Comparison of ENCODE assay signal across 8 cellular contexts in genomic region chr5:43603535-43604363, GRCh38. TPM values are rescaled to one million over a fixed set of nuclear protein-coding genes. Genes with fewer than 3 reads are reported as not detected.
DNase-seq lines count a peak whose midpoint lies in the region; ATAC-seq and TF ChIP-seq lines count a peak whose summit lies in the region.

No MANE protein-coding gene starts in this region.

- 0 out of 2 replicates have a peak, but pooled peaks cover 1% of the 10 kb centered on the region for H3K4me1 ChIP-seq in iPS DF 6.9 (ENCODE audit: control insufficient read depth, insufficient read depth, low read length)

- H3K4me3 ChIP-seq in GM12865 (ENCODE audit: low read depth, low read length) (peak overlapping the region; percentile 96), astrocyte of the spinal cord (ENCODE audit: low read depth, low read length) (peak overlapping the region; percentile 80), iPS DF 6.9 (ENCODE audit: low read length) (peak overlapping the region; percentile 68; the same call in 1 of the 2 replicates), skeletal muscle cell (ENCODE audit: low read depth, low read length) (peak overlapping the region; percentile 74)

- H3K36me3 ChIP-seq in iPS DF 6.9 (ENCODE audit: control insufficient read depth, insufficient read depth, low read length) = no peaks in the 10 kb centered on the region

- H3K27me3 ChIP-seq in iPS DF 6.9 (ENCODE audit: control insufficient read depth, insufficient read depth, low read length) = no peaks in the 10 kb centered on the region

- TF ChIP-seq CTCF in GM12865 (IDR thresholded peaks at IDR 0.05; ENCODE audit: insufficient read depth, low read depth, low read length, missing control alignments) = no peak
- TF ChIP-seq CTCF in astrocyte of the spinal cord (IDR thresholded peaks at IDR 0.05; ENCODE audit: low read depth, low read length) = no peak

- DNase-seq in GM12865 (ENCODE audit: low read depth) (peak; percentile 85), NCI-H1417 treated with DMSO at 0.1 percent for 48 hours (lab: John Stamatoyannopoulos, UW) (peak; percentile 80), T1000 (lab: John Stamatoyannopoulos, UW) (peak; percentile 34), astrocyte of the spinal cord (ENCODE audit: low read depth, low spot score) (peak; percentile 26), iPS DF 6.9 (ENCODE audit: low read depth, low spot score) (no peak), skeletal muscle cell (ENCODE audit: low read depth) (no peak), mesenteric fat pad (ENCODE audit: low spot score) (no peak)

- peak; percentile 44 for ATAC-seq in HG02678 (IDR thresholded peaks at IDR 0.05; ENCODE audit: unreplicated experiment)

- H3K27ac ChIP-seq in iPS DF 6.9 (ENCODE audit: low read length) = no peak overlapping the region

- WGBS in iPS DF 6.9 (ENCODE audit: insufficient coverage, insufficient read length) = no CpG with 5 or more reads among the region's 39 CpGs

- in situ Hi-C loops in astrocyte of the spinal cord (cut with HindIII; ENCODE audit: low sequenced_read_pairs) = no loop called here

- H3K9me3 ChIP-seq in iPS DF 6.9 (ENCODE audit: control insufficient read depth, insufficient read depth, low read length) = no peaks in the 10 kb centered on the region

RNA-seq across cellular contexts. Expression of gene NNT, which starts 0.8 kb away (rescaled TPM):
- 81.6 TPM for total RNA-seq in mesenteric fat pad

RNA-seq across cellular contexts. Expression of gene PAIP1, which starts 46.9 kb away (rescaled TPM):
- total RNA-seq in mesenteric fat pad = 89.0 TPM

Comparison
In these comparisons a context has a peak if more than half of its experiments do, and no peak if none do; other contexts are left out.
1. DNase-seq: peak in GM12865 (single experiment), NCI-H1417 treated with DMSO at 0.1 percent for 48 hours (single experiment), T1000 (single experiment) and astrocyte of the spinal cord (single experiment); none in iPS DF 6.9 (single experiment), skeletal muscle cell (single experiment) and mesenteric fat pad (single experiment).
2. Peak in every context shown above with its lines, with median percentiles within 50 percentile points of each other: H3K4me3 ChIP-seq.